In the genomic region with DNA sequence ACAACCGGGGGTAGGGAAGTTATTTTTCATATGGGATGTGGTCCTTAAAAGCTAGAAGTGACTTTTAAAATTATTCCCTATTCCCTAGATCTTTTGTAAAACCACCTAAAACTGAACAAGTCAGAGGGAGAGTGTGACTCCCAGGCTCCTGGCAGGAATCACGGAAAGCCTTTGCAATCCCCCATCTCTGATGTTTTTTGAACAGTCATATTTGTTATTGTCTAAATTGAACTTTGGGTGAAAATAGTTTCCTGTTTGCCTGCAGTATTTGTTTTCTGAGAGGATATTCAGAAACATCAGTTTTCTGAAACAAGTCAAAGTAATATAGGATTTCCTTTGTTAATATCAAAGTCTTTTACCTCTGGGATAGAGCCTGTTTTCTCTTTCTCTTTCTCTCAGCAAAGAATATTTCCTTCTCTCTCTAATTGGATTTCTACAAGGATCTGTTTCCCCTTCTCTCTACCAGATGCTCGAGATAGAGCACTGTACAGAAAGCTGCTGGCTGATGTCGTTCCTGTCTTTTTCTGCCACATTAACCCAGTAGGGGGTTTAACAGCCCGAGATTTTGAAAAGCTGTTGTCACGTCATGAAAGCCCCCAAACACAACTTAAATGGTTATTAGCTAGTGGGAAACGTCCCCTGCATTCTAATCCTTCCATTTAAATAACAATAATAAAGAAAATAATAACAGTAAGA, we compare ENCODE assay signal across 12 cellular contexts.
DNase-seq lines count a peak whose midpoint lies in the region; ATAC-seq and FAIRE-seq lines count a peak whose summit lies in the region.
"Had no signal": no experiment of that assay in that cellular context is flagged by ENCODE, and none has a peak within 500 bp of the region (broad histone marks: within the 10 kb centered on the region; RNA-seq: fewer than 3 reads in every experiment).

No MANE protein-coding gene starts in this region.

- ATAC-seq in GM18907 (IDR thresholded peaks at IDR 0.05; ENCODE audit: unreplicated experiment) (no peak), HG03280 (IDR thresholded peaks at IDR 0.05; ENCODE audit: unreplicated experiment) (no peak)

- DNase-seq in NCI-H146 (lab: John Stamatoyannopoulos, UW) = peak; percentile 52
- DNase-seq in NCI-H146 treated with DMSO at 0.1 percent for 48 hours (lab: John Stamatoyannopoulos, UW; ENCODE audit: unreplicated experiment) = no peak
- DNase-seq in dermis blood vessel endothelial cell = peak; percentile 67
- peak; percentile 70 to 78 for DNase-seq in lung microvascular endothelial cell (ENCODE audit: low read depth in 2 of 2)
- no peak for DNase-seq in urothelium cell line (ENCODE audit: low spot score)
- DNase-seq in CD1c-positive myeloid dendritic cell (ENCODE audit: extremely low spot score) = no peak
- DNase-seq: NCI-H2107, NCI-H226, NCI-H510A had no signal

- FAIRE-seq in urothelium cell line (lab: Jason Lieb, UNC) = peak; percentile 85
- FAIRE-seq: D721Med had no signal

Comparison
In these comparisons a context has a peak if more than half of its experiments do, and no peak if none do; other contexts are left out.
1. DNase-seq: peak in NCI-H146 (single experiment), dermis blood vessel endothelial cell (single experiment) and lung microvascular endothelial cell (2 of 2); none in NCI-H146 treated with DMSO at 0.1 percent for 48 hours (single experiment), urothelium cell line (single experiment) and CD1c-positive myeloid dendritic cell (single experiment).